1 cellular context compared by ENCODE assay signal in genomic region chr5:138033275-138033808, GRCh38.
TF ChIP-seq lines count a peak whose summit lies in the region.

No MANE protein-coding gene starts in this region.

TF ChIP-seq in K562, 482 proteins besides CTCF, POLR2A, EP300 and RAD21 (continued from another document and continues in another):
- no peak for TF ChIP-seq HOMEZ (CRISPR knock-in tag; IDR thresholded peaks at IDR 0.05)
- no peak for TF ChIP-seq ATF7 (IDR thresholded peaks at IDR 0.05)
- 0 out of 2 replicates have a peak, but pooled peaks have one; percentile 11 for TF ChIP-seq HMGXB4 (CRISPR knock-in tag; IDR thresholded peaks at IDR 0.05)
- TF ChIP-seq AFF4 (CRISPR knock-in tag; IDR thresholded peaks at IDR 0.05), result 0 out of 2 replicates have a peak, but pooled peaks have one; percentile 47
- no peak for TF ChIP-seq FOXA3 (CRISPR knock-in tag; conservative IDR thresholded peaks at IDR 0.05 in 1 of 2, IDR thresholded peaks at IDR 0.05 in 1 of 2)
- TF ChIP-seq PTRF (tag; IDR thresholded peaks at IDR 0.05), result no peak
- TF ChIP-seq RFX5 (IDR thresholded peaks at IDR 0.05; ENCODE audit: low read depth, low read length), result no peak
- TF ChIP-seq ZNF3 (CRISPR knock-in tag; IDR thresholded peaks at IDR 0.05), result no peak
- TF ChIP-seq HMG20B (CRISPR knock-in tag; IDR thresholded peaks at IDR 0.05), result no peak
- TF ChIP-seq SAFB2 (IDR thresholded peaks at IDR 0.05; ENCODE audit: borderline replicate concordance, low read depth, low read length, severe bottlenecking), result no peak
- no peak for TF ChIP-seq DIDO1 (tag; IDR thresholded peaks at IDR 0.05; ENCODE audit: low read depth)
- no peak for TF ChIP-seq NCOA2 (IDR thresholded peaks at IDR 0.05; ENCODE audit: partially characterized antibody in 2 of 2)
- TF ChIP-seq TFAM (CRISPR knock-in tag; conservative IDR thresholded peaks at IDR 0.05), result no peak
- TF ChIP-seq ZFP36 (IDR thresholded peaks at IDR 0.05; ENCODE audit: low read depth, low read length, partially characterized antibody), result no peak
- TF ChIP-seq NR2C1 (IDR thresholded peaks at IDR 0.05), result no peak
- TF ChIP-seq NR2C1 (tag; IDR thresholded peaks at IDR 0.05), result no peak
- no peak for TF ChIP-seq SLC30A9 (CRISPR knock-in tag; IDR thresholded peaks at IDR 0.05)
- no peak for TF ChIP-seq EHMT2 (IDR thresholded peaks at IDR 0.05)
- no peak for TF ChIP-seq PATZ1 (CRISPR knock-in tag; IDR thresholded peaks at IDR 0.05; ENCODE audit: borderline replicate concordance)
- 0 out of 2 replicates have a peak, but pooled peaks have one; percentile 38 for TF ChIP-seq NFRKB (IDR thresholded peaks at IDR 0.05; ENCODE audit: low read depth)
- no peak for TF ChIP-seq CEBPG (CRISPR knock-in tag; IDR thresholded peaks at IDR 0.05)
- no peak for TF ChIP-seq CEBPG (tag; conservative IDR thresholded peaks at IDR 0.05 in 1 of 2, IDR thresholded peaks at IDR 0.05 in 1 of 2)
- TF ChIP-seq ZNF174 (CRISPR knock-in tag; IDR thresholded peaks at IDR 0.05), result no peak
- TF ChIP-seq SIN3A (IDR thresholded peaks at IDR 0.05; ENCODE audit: borderline replicate concordance in 2 of 2, control insufficient read depth in 1 of 2, low read depth in 2 of 2, low read length in 2 of 2), result peak in 1 of 2 experiments; percentile 14; a peak in 2 of 4 replicates
- TF ChIP-seq ZNF347 (CRISPR knock-in tag; IDR thresholded peaks at IDR 0.05; ENCODE audit: low read depth), result no peak
- TF ChIP-seq MEF2D (tag; conservative IDR thresholded peaks at IDR 0.05; ENCODE audit: low read depth), result no peak
- no peak for TF ChIP-seq FOXP4 (CRISPR knock-in tag; IDR thresholded peaks at IDR 0.05; ENCODE audit: borderline replicate concordance)
- TF ChIP-seq THRAP3 (IDR thresholded peaks at IDR 0.05; ENCODE audit: borderline replicate concordance), result no peak
- no peak for TF ChIP-seq RFX7 (CRISPR knock-in tag; IDR thresholded peaks at IDR 0.05)
- TF ChIP-seq MTA1 (IDR thresholded peaks at IDR 0.05; ENCODE audit: borderline replicate concordance), result no peak
- no peak for TF ChIP-seq ZNF133 (CRISPR knock-in tag; IDR thresholded peaks at IDR 0.05)
- TF ChIP-seq ZNF224 (CRISPR knock-in tag; IDR thresholded peaks at IDR 0.05), result no peak
- no peak for TF ChIP-seq HBP1 (CRISPR knock-in tag; IDR thresholded peaks at IDR 0.05)
- no peak for TF ChIP-seq ZNF407 (IDR thresholded peaks at IDR 0.05; ENCODE audit: low read depth)
- TF ChIP-seq ZNF561 (CRISPR knock-in tag; conservative IDR thresholded peaks at IDR 0.05), result no peak
- TF ChIP-seq POLR2H (tag; IDR thresholded peaks at IDR 0.05; ENCODE audit: low read depth), result no peak
- no peak for TF ChIP-seq ZBTB17 (CRISPR knock-in tag; IDR thresholded peaks at IDR 0.05)
- TF ChIP-seq ZNF384 (IDR thresholded peaks at IDR 0.05; ENCODE audit: low read depth, low read length), result no peak
- no peak for TF ChIP-seq HOXB6 (CRISPR knock-in tag; IDR thresholded peaks at IDR 0.05; ENCODE audit: borderline replicate concordance)
- TF ChIP-seq THAP7 (CRISPR knock-in tag; IDR thresholded peaks at IDR 0.05), result peak; percentile 41; the same call in 1 of the 2 replicates
- TF ChIP-seq ZNF584 (CRISPR knock-in tag; IDR thresholded peaks at IDR 0.05; ENCODE audit: low read depth), result no peak
- TF ChIP-seq MAFG (tag; conservative IDR thresholded peaks at IDR 0.05), result no peak
